In the genomic region with DNA sequence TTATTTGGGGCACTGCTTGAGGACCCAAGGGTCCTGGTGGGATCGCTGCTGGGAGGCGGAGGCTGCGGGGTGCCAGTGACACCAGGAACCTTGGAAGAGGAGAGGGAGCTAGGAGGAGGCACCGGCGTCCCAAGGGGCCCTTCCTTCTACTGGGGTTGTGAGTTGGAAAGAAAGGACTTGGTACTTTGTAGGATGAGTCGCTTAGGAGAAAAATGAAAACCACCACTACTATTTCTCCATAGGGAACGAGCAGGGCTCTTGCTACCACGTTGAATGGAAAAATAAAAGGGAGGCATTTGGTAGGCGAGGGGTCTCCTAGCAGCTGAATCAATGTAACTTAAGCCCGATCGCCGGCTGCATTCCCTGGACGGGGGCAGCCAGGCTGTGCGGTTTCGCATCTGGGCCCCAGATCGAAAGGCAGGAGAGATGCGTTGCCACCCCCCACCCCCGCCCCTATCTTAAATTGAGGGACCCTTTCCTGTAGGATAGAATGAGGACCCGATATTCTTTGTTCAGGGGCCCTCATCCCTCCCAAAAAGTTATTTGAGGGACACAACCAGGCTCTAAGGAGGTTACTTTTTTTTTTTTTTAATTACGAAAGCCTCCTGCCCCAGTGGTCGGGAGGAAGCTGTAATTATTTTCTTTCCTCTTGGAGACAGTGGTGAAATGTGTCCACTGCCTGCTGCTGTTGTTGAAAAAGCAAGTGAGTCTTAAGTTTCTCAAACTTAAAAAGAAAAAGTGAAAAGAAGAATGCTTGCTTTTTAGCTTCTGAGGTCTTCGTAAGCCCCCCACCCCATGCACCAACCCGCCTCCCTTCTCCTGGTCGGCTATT, we compare ENCODE assay signal across 8 cellular contexts. TPM values are rescaled to one million over a fixed set of nuclear protein-coding genes. Genes with fewer than 3 reads are reported as not detected.
DNase-seq lines count a peak whose midpoint lies in the region; TF ChIP-seq lines count a peak whose summit lies in the region.

No MANE protein-coding gene starts in this region.

- POLR2A ChIA-PET in SK-N-SH (lab: Yijun Ruan, JAX): no interaction called here

- H3K9me3 ChIP-seq in SK-N-SH (no peaks in the 10 kb centered on the region), left ventricle myocardium inferior (replicated peaks) (no peaks in the 10 kb centered on the region), skeletal muscle satellite cell (replicated peaks; ENCODE audit: low read length) (no peaks in the 10 kb centered on the region)

- CTCF ChIA-PET in SK-N-SH (lab: Yijun Ruan, JAX): interaction anchor here (0.6 to 8.1 kb wide), 10 partner anchors 10 to 117 kb away, joined by 3 to 82 read pairs (median 5); no protein-coding TSS in a partner anchor

- no peak for TF ChIP-seq RAD21 in SK-N-SH (IDR thresholded peaks at IDR 0.05; ENCODE audit: low read length)

- H3K9me2 ChIP-seq in SK-N-SH: no peaks in the 10 kb centered on the region

- peak overlapping the region; percentile 86 to 99 for H3K4me3 ChIP-seq in SK-N-SH (ENCODE audit: low read depth in 2 of 2, low read length in 1 of 2)
- peak overlapping the region; percentile 78 for H3K4me3 ChIP-seq in left ventricle myocardium inferior
- peak overlapping the region; percentile 81 for H3K4me3 ChIP-seq in skeletal muscle satellite cell (ENCODE audit: low read length)

- WGBS in SK-N-SH (ENCODE audit: low lambda C conversion rate): 9% methylated on average over 24 of the region's 24 CpGs

- peak overlapping the region; percentile 67 to 87 for H3K27ac ChIP-seq in SK-N-SH (ENCODE audit: low read depth in 2 of 2, low read length in 1 of 2)
- H3K27ac ChIP-seq in left ventricle myocardium inferior (replicated peaks): peak overlapping the region; percentile 75

- no peak for TF ChIP-seq EP300 in SK-N-SH (IDR thresholded peaks at IDR 0.05; ENCODE audit: borderline replicate concordance in 1 of 2, low read depth in 1 of 2, low read length in 1 of 2)

- peak; percentile 35 for DNase-seq in DMS53 (lab: John Stamatoyannopoulos, UW)
- no peak for DNase-seq in DMS53 treated with DMSO at 0.1 percent for 48 hours (lab: John Stamatoyannopoulos, UW; ENCODE audit: unreplicated experiment)
- DNase-seq in SK-N-SH: peak; percentile 59
- DNase-seq in left ventricle myocardium inferior: no peak
- no peak for DNase-seq in NCI-H2227 (lab: John Stamatoyannopoulos, UW; ENCODE audit: unreplicated experiment)
- DNase-seq in NCI-H526 treated with DMSO at 0.1 percent for 48 hours (lab: John Stamatoyannopoulos, UW): no peak
- no peak for DNase-seq in activated effector memory CD4-positive, alpha-beta T cell treated with anti-CD3 and anti-CD28 coated beads, Interleukin-2, amount 50 U/mL, for 16 hours

- H3K4me2 ChIP-seq in SK-N-SH: peak overlapping the region; percentile 99
- peak overlapping the region; percentile 89 for H3K4me2 ChIP-seq in skeletal muscle satellite cell (ENCODE audit: low read length)

- H3K79me2 ChIP-seq in SK-N-SH (ENCODE audit: insufficient read depth): peaks cover 57% of the 10 kb centered on the region

- peaks cover 13 to 26% of the 10 kb centered on the region in 2 experiments; a peak in 2 of 4 replicates for H3K4me1 ChIP-seq in SK-N-SH (ENCODE audit: control insufficient read depth in 1 of 2, insufficient read depth in 2 of 2, low read depth in 1 of 2, low read length in 1 of 2)
- peaks cover 38% of the 10 kb centered on the region for H3K4me1 ChIP-seq in left ventricle myocardium inferior
- peaks cover 34% of the 10 kb centered on the region for H3K4me1 ChIP-seq in skeletal muscle satellite cell (ENCODE audit: control insufficient read depth, insufficient read depth, low read length)

- intact Hi-C loops in left ventricle myocardium inferior (cut with micrococcal nuclease): no loop called here

- TF ChIP-seq CTCF in SK-N-SH (IDR thresholded peaks at IDR 0.05) (no peak), left ventricle myocardium inferior (IDR thresholded peaks at IDR 0.05; ENCODE audit: borderline replicate concordance) (no peak)

- H3K36me3 ChIP-seq in SK-N-SH (replicated peaks in 1 of 2; ENCODE audit: control insufficient read depth in 1 of 2, insufficient read depth in 2 of 2, low read length in 1 of 2) (peaks cover 0 to 9% of the 10 kb centered on the region in 2 experiments), left ventricle myocardium inferior (no peaks in the 10 kb centered on the region), skeletal muscle satellite cell (ENCODE audit: insufficient read depth, low read length) (peaks cover 4% of the 10 kb centered on the region)

- H3K27me3 ChIP-seq in SK-N-SH (ENCODE audit: insufficient read depth) (no peaks in the 10 kb centered on the region), left ventricle myocardium inferior (ENCODE audit: low read depth) (peaks cover 3% of the 10 kb centered on the region), skeletal muscle satellite cell (ENCODE audit: control insufficient read depth, insufficient read depth, low read length) (peaks cover 29% of the 10 kb centered on the region)

- H3K9ac ChIP-seq in SK-N-SH: peak overlapping the region; percentile 83
- peak overlapping the region; percentile 79 for H3K9ac ChIP-seq in skeletal muscle satellite cell (ENCODE audit: low read depth, low read length)

- peak overlapping the region; percentile 73; the same call in 1 of the 2 replicates for H2AFZ ChIP-seq in SK-N-SH (ENCODE audit: low read depth)

- H3F3A ChIP-seq in SK-N-SH (replicated peaks; ENCODE audit: insufficient read depth): peaks cover 3% of the 10 kb centered on the region

- H4K20me1 ChIP-seq in SK-N-SH (ENCODE audit: insufficient read depth): no peaks in the 10 kb centered on the region

TF ChIP-seq in SK-N-SH, 30 proteins besides CTCF, POLR2A, EP300 and RAD21:
- TF ChIP-seq, protein P1, sequence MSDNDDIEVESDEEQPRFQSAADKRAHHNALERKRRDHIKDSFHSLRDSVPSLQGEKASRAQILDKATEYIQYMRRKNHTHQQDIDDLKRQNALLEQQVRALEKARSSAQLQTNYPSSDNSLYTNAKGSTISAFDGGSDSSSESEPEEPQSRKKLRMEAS (IDR thresholded peaks at IDR 0.05; ENCODE audit: low read depth): 0 out of 2 replicates have a peak, but pooled peaks have one; percentile 4
- no peak for TF ChIP-seq TCF12 (IDR thresholded peaks at IDR 0.05)
- TF ChIP-seq, protein P2, sequence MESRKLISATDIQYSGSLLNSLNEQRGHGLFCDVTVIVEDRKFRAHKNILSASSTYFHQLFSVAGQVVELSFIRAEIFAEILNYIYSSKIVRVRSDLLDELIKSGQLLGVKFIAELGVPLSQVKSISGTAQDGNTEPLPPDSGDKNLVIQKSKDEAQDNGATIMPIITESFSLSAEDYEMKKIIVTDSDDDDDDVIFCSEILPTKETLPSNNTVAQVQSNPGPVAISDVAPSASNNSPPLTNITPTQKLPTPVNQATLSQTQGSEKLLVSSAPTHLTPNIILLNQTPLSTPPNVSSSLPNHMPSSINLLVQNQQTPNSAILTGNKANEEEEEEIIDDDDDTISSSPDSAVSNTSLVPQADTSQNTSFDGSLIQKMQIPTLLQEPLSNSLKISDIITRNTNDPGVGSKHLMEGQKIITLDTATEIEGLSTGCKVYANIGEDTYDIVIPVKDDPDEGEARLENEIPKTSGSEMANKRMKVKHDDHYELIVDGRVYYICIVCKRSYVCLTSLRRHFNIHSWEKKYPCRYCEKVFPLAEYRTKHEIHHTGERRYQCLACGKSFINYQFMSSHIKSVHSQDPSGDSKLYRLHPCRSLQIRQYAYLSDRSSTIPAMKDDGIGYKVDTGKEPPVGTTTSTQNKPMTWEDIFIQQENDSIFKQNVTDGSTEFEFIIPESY (IDR thresholded peaks at IDR 0.05; ENCODE audit: borderline replicate concordance, low read depth): no peak

RNA-seq across cellular contexts. Expression of gene IGFBP2, which starts 1.3 kb away (rescaled TPM):
- polyA plus RNA-seq in SK-N-SH (2012; rRNA removed): 668 and 695 TPM in 2 replicates
- 286 and 490 TPM in 2 replicates for polyA plus RNA-seq in SK-N-SH (2012; cell fraction: cytosol; rRNA removed)
- polyA plus RNA-seq in SK-N-SH (2012; cell fraction: nucleus; rRNA removed): 566 and 589 TPM in 2 replicates
- total RNA-seq in left ventricle myocardium inferior: 136 TPM
- total RNA-seq in skeletal muscle satellite cell (2012; rRNA removed): 5.8 and 45.4 TPM in 2 replicates

Comparison
In these comparisons a context has a peak if more than half of its experiments do, and no peak if none do; other contexts are left out.
1. DNase-seq: peak in DMS53 (single experiment) and SK-N-SH (single experiment); none in DMS53 treated with DMSO at 0.1 percent for 48 hours (single experiment), left ventricle myocardium inferior (single experiment), NCI-H2227 (single experiment), NCI-H526 treated with DMSO at 0.1 percent for 48 hours (single experiment) and activated effector memory CD4-positive, alpha-beta T cell treated with anti-CD3 and anti-CD28 coated beads, Interleukin-2, amount 50 U/mL, for 16 hours (single experiment).
2. Peak in every context shown above with its lines, with median percentiles within 50 percentile points of each other: H3K4me3 ChIP-seq.